In the genomic region with DNA sequence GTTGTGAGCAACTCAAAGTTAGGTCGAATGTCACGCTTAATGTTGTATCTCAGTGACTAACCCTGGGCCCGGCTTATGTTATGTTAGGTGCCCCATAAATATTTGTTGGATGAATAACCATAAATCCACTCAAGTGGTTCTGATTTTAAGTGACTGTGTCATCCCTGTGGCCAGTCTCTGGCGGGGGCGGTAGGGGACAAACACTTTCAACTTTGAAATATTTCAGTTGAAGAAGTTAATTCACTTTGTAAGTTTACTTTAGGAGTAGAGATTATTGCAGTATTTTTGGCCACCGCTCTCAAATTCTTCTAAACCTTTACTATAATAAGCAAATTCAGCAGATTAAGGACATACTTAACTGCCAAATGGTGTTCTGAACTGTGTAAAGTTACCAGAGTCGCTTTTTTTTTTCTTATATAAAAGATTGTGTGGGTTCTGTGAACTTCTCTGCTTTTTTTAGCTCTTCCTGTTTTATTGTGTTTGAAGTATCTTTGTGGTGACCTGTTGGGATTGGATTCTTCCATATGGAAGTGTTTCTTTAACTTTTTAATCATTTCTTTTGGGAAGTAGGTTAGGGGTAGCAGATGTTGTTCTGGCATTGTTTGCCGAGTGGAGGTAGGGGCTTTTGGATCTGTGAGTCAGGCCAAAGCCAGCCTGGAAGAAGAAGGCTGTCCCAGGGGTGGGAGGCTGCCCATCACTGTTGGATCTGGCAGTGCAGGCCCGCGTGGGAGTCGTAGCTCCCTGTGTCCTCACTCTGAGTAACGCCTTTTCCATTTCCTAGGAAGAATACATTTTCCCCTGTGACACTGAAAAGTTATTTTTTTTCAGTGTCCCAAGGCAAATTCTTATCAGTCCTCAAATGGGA, we compare ENCODE assay signal across 10 cellular contexts.
DNase-seq lines count a peak whose midpoint lies in the region; ATAC-seq, FAIRE-seq and TF ChIP-seq lines count a peak whose summit lies in the region.
"Had no signal": no experiment of that assay in that cellular context is flagged by ENCODE, and none has a peak within 500 bp of the region (broad histone marks: within the 10 kb centered on the region; RNA-seq: fewer than 3 reads in every experiment).

No MANE protein-coding gene starts in this region.

- H3K4me1 ChIP-seq in pancreas = peaks cover 7 to 15% (median 10%) of the 10 kb centered on the region in 3 donors

- no peaks in the 10 kb centered on the region for H3K9me3 ChIP-seq in pancreas

- H3K4me3 Mint-ChIP-seq in stimulated activated effector memory CD8-positive, alpha-beta T cell treated with anti-CD3 and anti-CD28 coated beads, Interleukin-12 subunit alpha, Interleukin-12 subunit beta, amount 100 ng/mL, for 72 hours = no peak overlapping the region

- no peaks in the 10 kb centered on the region for H3K36me3 ChIP-seq in pancreas

- no peak for ATAC-seq in stimulated activated effector memory CD8-positive, alpha-beta T cell treated with anti-CD3 and anti-CD28 coated beads, Interleukin-12 subunit alpha, Interleukin-12 subunit beta, amount 100 ng/mL, for 72 hours
- ATAC-seq in pancreas = no peak

- H3K27ac Mint-ChIP-seq in stimulated activated effector memory CD8-positive, alpha-beta T cell treated with anti-CD3 and anti-CD28 coated beads, Interleukin-12 subunit alpha, Interleukin-12 subunit beta, amount 100 ng/mL, for 72 hours = peak overlapping the region; percentile 48

- intact Hi-C loops in pancreas (cut with DNase I) = no loop called here

- FAIRE-seq in pancreas (lab: Jason Lieb, UNC) = no peak

- TF ChIP-seq CTCF in pancreas (IDR thresholded peaks at IDR 0.05) = no peak

- no peaks in the 10 kb centered on the region for H3K4me1 Mint-ChIP-seq in stimulated activated effector memory CD8-positive, alpha-beta T cell treated with anti-CD3 and anti-CD28 coated beads, Interleukin-12 subunit alpha, Interleukin-12 subunit beta, amount 100 ng/mL, for 72 hours

- no peak overlapping the region for H3K27ac ChIP-seq in pancreas

- 78 to 79% methylated on average over 12 of the region's 12 CpGs for WGBS in pancreas, 2 donors

- no peaks in the 10 kb centered on the region for H3K36me3 Mint-ChIP-seq in stimulated activated effector memory CD8-positive, alpha-beta T cell treated with anti-CD3 and anti-CD28 coated beads, Interleukin-12 subunit alpha, Interleukin-12 subunit beta, amount 100 ng/mL, for 72 hours

- DNase-seq in EL = peak; percentile 96
- DNase-seq in RPMI7951 (ENCODE audit: low read depth) = peak; percentile 94
- DNase-seq in fibroblast of gingiva (ENCODE audit: low read depth) = peak; percentile 88
- DNase-seq in stimulated activated effector memory CD8-positive, alpha-beta T cell treated with anti-CD3 and anti-CD28 coated beads, Interleukin-12 subunit alpha, Interleukin-12 subunit beta, amount 100 ng/mL, for 72 hours (ENCODE audit: low spot score in 2 of 2) = no peak
- no peak for DNase-seq in stimulated activated CD4-positive, alpha-beta T cell treated with anti-CD3 and anti-CD28 coated beads, Interleukin-4, amount 100 ng/mL, for 4 hours
- DNase-seq in NK-92 treated with Interleukin-12 subunit alpha and Interleukin-12 subunit beta, amount 100 ng/mL, for 24 hours (lab: John Stamatoyannopoulos, UW) = no peak
- no peak for DNase-seq in pancreas
- no peak for DNase-seq in Kasumi-1 (lab: John Stamatoyannopoulos, UW)
- DNase-seq: activated naive CD4-positive, alpha-beta T cell treated with Interleukin-2 at 50 U/mL for 16 hours; MM.1S had no signal

- no peaks in the 10 kb centered on the region for H3K9me3 Mint-ChIP-seq in stimulated activated effector memory CD8-positive, alpha-beta T cell treated with anti-CD3 and anti-CD28 coated beads, Interleukin-12 subunit alpha, Interleukin-12 subunit beta, amount 100 ng/mL, for 72 hours

- H3K27me3 ChIP-seq in pancreas = peaks cover 0 to 22% (median 0%) of the 10 kb centered on the region in 4 donors

- no peak overlapping the region for H3K4me3 ChIP-seq in pancreas

Comparison
In these comparisons a context has a peak if more than half of its experiments do, and no peak if none do; other contexts are left out.
1. DNase-seq: peak in EL (single experiment), RPMI7951 (single experiment) and fibroblast of gingiva (single experiment); none in stimulated activated effector memory CD8-positive, alpha-beta T cell treated with anti-CD3 and anti-CD28 coated beads, Interleukin-12 subunit alpha, Interleukin-12 subunit beta, amount 100 ng/mL, for 72 hours (0 of 2), stimulated activated CD4-positive, alpha-beta T cell treated with anti-CD3 and anti-CD28 coated beads, Interleukin-4, amount 100 ng/mL, for 4 hours (0 of 2), NK-92 treated with Interleukin-12 subunit alpha and Interleukin-12 subunit beta, amount 100 ng/mL, for 24 hours (single experiment), pancreas (0 of 6) and Kasumi-1 (0 of 2).